In the genomic region with DNA sequence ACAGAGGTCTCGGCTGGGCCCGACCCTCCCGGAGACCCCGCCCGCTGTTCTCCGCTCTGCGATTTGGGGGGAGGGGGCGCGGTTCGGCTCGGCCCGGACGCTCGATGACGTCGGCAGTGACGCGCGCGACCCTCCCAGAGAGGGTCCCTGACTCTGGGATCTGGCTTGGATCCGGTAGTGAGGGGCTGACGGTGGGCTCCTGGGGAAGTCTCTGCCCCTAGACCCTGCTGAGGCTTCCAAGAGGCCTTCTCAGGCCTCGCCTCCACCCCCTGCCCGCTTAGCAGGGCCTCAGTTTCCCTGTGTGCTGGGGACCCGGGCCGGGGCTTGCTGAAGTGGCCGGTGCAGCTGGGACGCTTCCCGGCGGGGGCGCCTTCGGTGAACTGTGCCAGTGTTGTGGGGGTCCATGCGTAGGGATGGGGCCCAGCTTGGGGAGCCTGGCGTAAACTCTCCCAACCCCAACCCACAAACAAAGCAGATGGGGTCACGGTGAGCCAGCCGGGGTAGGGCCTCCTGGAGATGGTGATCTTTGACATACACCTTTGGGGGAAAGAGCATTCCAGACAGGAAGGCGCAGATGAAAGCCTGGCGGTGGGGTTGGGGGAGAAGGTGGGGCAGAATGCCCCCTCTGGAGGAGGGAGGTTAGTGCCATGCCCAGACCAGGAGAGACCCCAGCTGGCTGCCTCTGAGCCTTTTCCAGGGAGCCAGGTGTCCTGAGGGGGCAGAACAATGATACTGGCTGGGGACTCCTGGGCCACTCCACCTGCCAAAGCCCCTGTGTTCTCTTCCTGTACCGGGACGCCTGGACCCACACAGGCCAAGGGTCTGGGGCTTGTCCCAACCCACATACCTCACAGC, we compare ENCODE assay signal across 9 cellular contexts. TPM values are rescaled to one million over a fixed set of nuclear protein-coding genes. Genes with fewer than 3 reads are reported as not detected.
DNase-seq lines count a peak whose midpoint lies in the region; ATAC-seq and TF ChIP-seq lines count a peak whose summit lies in the region.
"Had no signal": no experiment of that assay in that cellular context is flagged by ENCODE, and none has a peak within 500 bp of the region (broad histone marks: within the 10 kb centered on the region; RNA-seq: fewer than 3 reads in every experiment).

No MANE protein-coding gene starts in this region.

- peaks cover 18 to 27% of the 10 kb centered on the region in 2 donors for H3K27me3 Mint-ChIP-seq in CD4-positive, alpha-beta memory T cell
- peaks cover 16 to 54% (median 20%) of the 10 kb centered on the region in 5 donors for H3K27me3 Mint-ChIP-seq in naive thymus-derived CD8-positive, alpha-beta T cell

- peaks cover 0 to 1% (median 0%) of the 10 kb centered on the region in 8 donors for H3K9me3 Mint-ChIP-seq in CD4-positive, alpha-beta memory T cell
- H3K9me3 Mint-ChIP-seq in naive thymus-derived CD8-positive, alpha-beta T cell, result peaks cover 0 to 2% (median 0%) of the 10 kb centered on the region in 9 donors

- H3K36me3 ChIP-seq in CD4-positive, alpha-beta memory T cell (ENCODE audit: insufficient read depth, low read length), result no peaks in the 10 kb centered on the region
- H3K36me3 ChIP-seq in sigmoid colon, result no peaks in the 10 kb centered on the region

- H3K4me3 ChIP-seq in CD4-positive, alpha-beta memory T cell (ENCODE audit: low read length in 2 of 2), result no peak overlapping the region
- H3K4me3 ChIP-seq in sigmoid colon, result peak overlapping the region in 2 of 4 donors; percentile 1 to 32

- intact Hi-C loops in CD4-positive, alpha-beta memory T cell (cut with micrococcal nuclease), result no loop called here
- intact Hi-C loops in sigmoid colon (cut with DNase I), result no loop called here

- H3K9me3 ChIP-seq in CD4-positive, alpha-beta memory T cell (ENCODE audit: control insufficient read depth in 1 of 2, low read length in 2 of 2), result no peaks in the 10 kb centered on the region
- H3K9me3 ChIP-seq in sigmoid colon, result no peaks in the 10 kb centered on the region

- H3K27me3 ChIP-seq in CD4-positive, alpha-beta memory T cell (ENCODE audit: insufficient read depth, low read length), result peaks cover 22% of the 10 kb centered on the region
- peaks cover 10 to 35% (median 28%) of the 10 kb centered on the region in 3 donors for H3K27me3 ChIP-seq in sigmoid colon

- ATAC-seq in naive thymus-derived CD8-positive, alpha-beta T cell, result no peak

- CTCF ChIA-PET in CD4-positive, alpha-beta memory T cell (lab: Charles Lee; ENCODE audit: partially characterized antibody), result interaction anchor here (0.9 kb wide), 1 partner anchor 9 kb away, joined by 3 read pairs; no protein-coding TSS in a partner anchor

- POLR2A ChIA-PET in CD4-positive, alpha-beta memory T cell (lab: Charles Lee; ENCODE audit: partially characterized antibody), result interaction anchor here (1.0 to 1.2 kb wide), 2 partner anchors 47 to 163 kb away, joined by 3 read pairs; a partner anchor contains a TSS
- POLR2A ChIA-PET in naive thymus-derived CD8-positive, alpha-beta T cell (lab: Charles Lee), result interaction anchor here (1.0 to 1.1 kb wide), 2 partner anchors 8 to 120 kb away, joined by 3 read pairs; no protein-coding TSS in a partner anchor

- no peak overlapping the region for H3K27ac ChIP-seq in CD4-positive, alpha-beta memory T cell (ENCODE audit: low read depth, low read length)
- peak overlapping the region; percentile 60 for H3K27ac ChIP-seq in cingulate gyrus (ENCODE audit: low read depth, low read length)
- H3K27ac ChIP-seq in sigmoid colon, result no peak overlapping the region

- no peak for TF ChIP-seq POLR2A in sigmoid colon (IDR thresholded peaks at IDR 0.05)

- peaks cover 0 to 5% of the 10 kb centered on the region in 2 donors for H3K36me3 Mint-ChIP-seq in CD4-positive, alpha-beta memory T cell
- H3K36me3 Mint-ChIP-seq in naive thymus-derived CD8-positive, alpha-beta T cell, result peaks cover 0 to 4% (median 0%) of the 10 kb centered on the region in 3 donors

- peak overlapping the region; percentile 44 to 77 (median 58) for H3K4me3 Mint-ChIP-seq in CD4-positive, alpha-beta memory T cell
- H3K4me3 Mint-ChIP-seq in naive thymus-derived CD8-positive, alpha-beta T cell, result peak overlapping the region; percentile 48 to 83 (median 68)

- WGBS in sigmoid colon, 2 donors, result 30 to 31% methylated on average over 40 of the region's 40 CpGs

- H3K27ac Mint-ChIP-seq in CD4-positive, alpha-beta memory T cell, result peak overlapping the region in 3 of 7 donors; percentile 36 to 64 (median 59)
- H3K27ac Mint-ChIP-seq in naive thymus-derived CD8-positive, alpha-beta T cell, result peak overlapping the region in 5 of 10 donors; percentile 37 to 53 (median 44)

- no peak for TF ChIP-seq CTCF in sigmoid colon (IDR thresholded peaks at IDR 0.05)

- no peak for TF ChIP-seq EP300 in sigmoid colon (IDR thresholded peaks at IDR 0.05)

- peaks cover 5 to 22% (median 11%) of the 10 kb centered on the region in 4 donors for H3K4me1 Mint-ChIP-seq in CD4-positive, alpha-beta memory T cell
- peaks cover 15 to 34% (median 23%) of the 10 kb centered on the region in 4 donors for H3K4me1 Mint-ChIP-seq in naive thymus-derived CD8-positive, alpha-beta T cell

- no peak for DNase-seq in CD4-positive, alpha-beta memory T cell
- peak; percentile 19 for DNase-seq in HuH-7.5 (ENCODE audit: low spot score)
- peak in 1 of 10 donors; percentile 61 for DNase-seq in naive thymus-derived CD8-positive, alpha-beta T cell
- DNase-seq in sigmoid colon, result no peak
- DNase-seq in activated CD8-positive, alpha-beta memory T cell treated with anti-CD3 and anti-CD28 coated beads, Interleukin-2, amount 50 U/mL, for 48 hours, result no peak
- DNase-seq in GF-D8 (lab: John Stamatoyannopoulos, UW), result no peak
- no peak for DNase-seq in AG08396 (ENCODE audit: low spot score)

- peaks cover 12% of the 10 kb centered on the region for H3K4me1 ChIP-seq in CD4-positive, alpha-beta memory T cell (ENCODE audit: insufficient read depth, low read length)
- H3K4me1 ChIP-seq in sigmoid colon, result peaks cover 0 to 13% (median 10%) of the 10 kb centered on the region in 4 donors

RNA-seq across cellular contexts. Expression of a gene that starts 1.0 kb away (rescaled TPM):
- total RNA-seq in CD4-positive, alpha-beta memory T cell, result 1 to 10 TPM; 2.2 to 2.4 TPM
- polyA plus RNA-seq in CD4-positive, alpha-beta memory T cell, result not detected
- total RNA-seq in naive thymus-derived CD8-positive, alpha-beta T cell, result under 1 TPM; 0.16 to 0.39 TPM
- 1 to 10 TPM in 1 of 3 donors, not detected in 2; 1.3 TPM for polyA plus RNA-seq in naive thymus-derived CD8-positive, alpha-beta T cell
- 1 to 10 TPM; 1.4 to 9.1 (median 2.7) TPM for total RNA-seq in sigmoid colon
- polyA plus RNA-seq in sigmoid colon, result 1 to 10 TPM in 2 of 3 donors, not detected in 1; 7.6 to 7.8 TPM

RNA-seq across cellular contexts. Expression of a gene that starts 23.7 kb away (rescaled TPM):
- not detected for total RNA-seq in CD4-positive, alpha-beta memory T cell
- under 1 TPM in 1 of 2 donors, not detected in 1; 0.14 TPM for polyA plus RNA-seq in CD4-positive, alpha-beta memory T cell
- under 1 TPM; 0.16 to 0.29 TPM for total RNA-seq in naive thymus-derived CD8-positive, alpha-beta T cell
- polyA plus RNA-seq in naive thymus-derived CD8-positive, alpha-beta T cell, result under 1 TPM in 2 of 3 donors, not detected in 1; 0.15 to 0.47 TPM
- under 1 TPM in 2 of 4 donors, not detected in 2; 0.27 to 0.71 TPM for total RNA-seq in sigmoid colon
- 100 to 1,000 TPM in 1 of 3 donors, 10 to 100 TPM in 2; 57.1 to 140 (median 86.7) TPM for polyA plus RNA-seq in sigmoid colon
- total RNA-seq: frontal cortex had no signal

RNA-seq across cellular contexts. Expression of a gene that starts 44.5 kb away (rescaled TPM):
- 100 to 1,000 TPM; 437 to 440 TPM for total RNA-seq in CD4-positive, alpha-beta memory T cell
- 100 to 1,000 TPM; 235 to 242 TPM for polyA plus RNA-seq in CD4-positive, alpha-beta memory T cell
- 100 to 1,000 TPM; 332 to 337 TPM for total RNA-seq in naive thymus-derived CD8-positive, alpha-beta T cell
- 100 to 1,000 TPM; 195 to 233 (median 206) TPM for polyA plus RNA-seq in naive thymus-derived CD8-positive, alpha-beta T cell
- total RNA-seq in sigmoid colon, result 10 to 100 TPM; 51.0 to 70.9 (median 53.1) TPM
- 100 to 1,000 TPM in 1 of 3 donors, 10 to 100 TPM in 2; 46.8 to 122 (median 50.2) TPM for polyA plus RNA-seq in sigmoid colon

RNA-seq across cellular contexts. Expression of a gene that starts 49.7 kb away (rescaled TPM):
- 1 to 10 TPM; 6.2 to 7.2 TPM for total RNA-seq in CD4-positive, alpha-beta memory T cell
- polyA plus RNA-seq in CD4-positive, alpha-beta memory T cell, result 100 to 1,000 TPM in 1 of 2 donors, 1 to 10 TPM in 1; 9.1 to 108 TPM
- total RNA-seq in naive thymus-derived CD8-positive, alpha-beta T cell, result 10 to 100 TPM; 11.3 to 11.9 TPM
- 100 to 1,000 TPM in 2 of 3 donors, 10 to 100 TPM in 1; 45.1 to 202 (median 196) TPM for polyA plus RNA-seq in naive thymus-derived CD8-positive, alpha-beta T cell
- 100 to 1,000 TPM; 278 to 463 (median 291) TPM for total RNA-seq in sigmoid colon
- polyA plus RNA-seq in sigmoid colon, result 1,000 to 10,000 TPM in 1 of 3 donors, 100 to 1,000 TPM in 2; 116 to 1,104 (median 383) TPM

RNA-seq across cellular contexts. Expression of a gene that starts 56.5 kb away (rescaled TPM):
- 100 to 1,000 TPM; 119 to 121 TPM for total RNA-seq in CD4-positive, alpha-beta memory T cell
- polyA plus RNA-seq in CD4-positive, alpha-beta memory T cell, result 1,000 to 10,000 TPM; 2,073 to 2,173 TPM
- 10 to 100 TPM; 90.0 to 91.0 TPM for total RNA-seq in naive thymus-derived CD8-positive, alpha-beta T cell
- polyA plus RNA-seq in naive thymus-derived CD8-positive, alpha-beta T cell, result 1,000 to 10,000 TPM; 1,833 to 2,198 (median 2,135) TPM
- 10 to 100 TPM; 82.4 to 94.2 (median 92.6) TPM for total RNA-seq in sigmoid colon
- polyA plus RNA-seq in sigmoid colon, result 100 to 1,000 TPM in 1 of 3 donors, 10 to 100 TPM in 2; 41.2 to 580 (median 58.9) TPM

Comparison
In these comparisons a context has a peak if more than half of its experiments do, and no peak if none do; other contexts are left out.
1. RNA of a gene that starts 44.5 kb away (total RNA-seq): 437 to 440 TPM in CD4-positive, alpha-beta memory T cell and 332 to 337 TPM in naive thymus-derived CD8-positive, alpha-beta T cell; 51.0 to 70.9 TPM in sigmoid colon; every median in the first group is over 4 times any median in the second.